In genomic region chr10:62456611-62457101, GRCh38 we compare ENCODE assay signal across 8 cellular contexts.
DNase-seq lines count a peak whose midpoint lies in the region; ATAC-seq and TF ChIP-seq lines count a peak whose summit lies in the region.

No MANE protein-coding gene starts in this region.

- H3K27me3 Mint-ChIP-seq in activated B cell treated with CpG ODN at 0.5 μM for 24 hours = no peaks in the 10 kb centered on the region

- POLR2A ChIA-PET in BJ (lab: Charles Lee) (no interaction called here), activated B cell treated with CpG ODN at 0.5 μM for 24 hours (lab: Charles Lee) (interaction anchor here (0.7 to 1.9 kb wide), 6 partner anchors 9 to 676 kb away, joined by 3 to 10 read pairs (median 4); partner anchors contain the start of gene NRBF2), RWPE1 (lab: Yijun Ruan, JAX; ENCODE audit: low non-redundant PET) (no interaction called here)

- ATAC-seq in GM19351 (IDR thresholded peaks at IDR 0.05; ENCODE audit: unreplicated experiment) = peak; percentile 97
- ATAC-seq in HG03064 (IDR thresholded peaks at IDR 0.05; ENCODE audit: low read depth, unreplicated experiment) = peak; percentile 98
- peak; percentile 93 for ATAC-seq in activated B cell treated with CpG ODN at 0.5 μM for 24 hours (ENCODE audit: low read depth)

- peak overlapping the region; percentile 53 for H3K4me3 Mint-ChIP-seq in activated B cell treated with CpG ODN at 0.5 μM for 24 hours

- CTCF ChIA-PET in BJ (lab: Yijun Ruan, JAX) = interaction anchor here (1.1 to 2.5 kb wide), 2 partner anchors 19 to 137 kb away, joined by 3 to 9 read pairs; no protein-coding TSS in a partner anchor
- CTCF ChIA-PET in activated B cell treated with CpG ODN at 0.5 μM for 24 hours (lab: Charles Lee) = interaction anchor here (0.9 to 1.8 kb wide), 7 partner anchors 19 to 701 kb away, joined by 3 to 10 read pairs (median 4); no protein-coding TSS in a partner anchor
- CTCF ChIA-PET in RWPE1 (lab: Yijun Ruan, JAX) = no interaction called here

- no peaks in the 10 kb centered on the region for H3K9me3 Mint-ChIP-seq in activated B cell treated with CpG ODN at 0.5 μM for 24 hours

- no peak for TF ChIP-seq CTCF in BJ (IDR thresholded peaks at IDR 0.05; ENCODE audit: insufficient read depth, low read depth, low read length)
- no peak for TF ChIP-seq CTCF in activated B cell treated with CpG ODN at 0.5 μM for 24 hours (IDR thresholded peaks at IDR 0.05)
- no peak for TF ChIP-seq CTCF in RWPE1 (conservative IDR thresholded peaks at IDR 0.05; ENCODE audit: low read depth)

- no peak overlapping the region for H3K4me3 ChIP-seq in BJ (ENCODE audit: low read depth, low read length)

- intact Hi-C loops in activated B cell treated with CpG ODN at 0.5 μM for 24 hours (cut with micrococcal nuclease) = loop anchor here (1.0 to 5.0 kb wide), 7 partner anchors 19 to 1172 kb away; partner anchors contain the start of genes EGR2 and NRBF2

- peaks cover 39% of the 10 kb centered on the region for H3K4me1 Mint-ChIP-seq in activated B cell treated with CpG ODN at 0.5 μM for 24 hours

- DNase-seq in BJ (ENCODE audit: low read depth) (peak; percentile 59), activated B cell treated with CpG ODN at 0.5 μM for 24 hours (peak; percentile 22), RWPE1 (ENCODE audit: low spot score) (no peak), foreskin melanocyte (no peak), NCI-H774 (lab: John Stamatoyannopoulos, UW) (no peak), KBM-7 (no peak)

- no peaks in the 10 kb centered on the region for H3K36me3 Mint-ChIP-seq in activated B cell treated with CpG ODN at 0.5 μM for 24 hours (ENCODE audit: low read depth)

- H3K27ac Mint-ChIP-seq in activated B cell treated with CpG ODN at 0.5 μM for 24 hours = peak overlapping the region; percentile 74

- H3K36me3 ChIP-seq in BJ (ENCODE audit: control insufficient read depth, insufficient read depth, low read length) = no peaks in the 10 kb centered on the region

- H3K27ac ChIP-seq in RWPE1 = no peak overlapping the region

- no peaks in the 10 kb centered on the region for H3K27me3 ChIP-seq in BJ (ENCODE audit: control insufficient read depth, insufficient read depth, low read length)

- in situ Hi-C loops in KBM-7 (cut with MboI; ENCODE audit: low pct_unique_long_range_greater_than_20kb, low sequenced_read_pairs) = no loop called here

Comparison
In these comparisons a context has a peak if more than half of its experiments do, and no peak if none do; other contexts are left out.
1. DNase-seq: peak in BJ (single experiment) and activated B cell treated with CpG ODN at 0.5 μM for 24 hours (single experiment); none in RWPE1 (single experiment), foreskin melanocyte (single experiment), NCI-H774 (single experiment) and KBM-7 (single experiment).
2. Peak in every context shown above with its lines, with median percentiles within 50 percentile points of each other: ATAC-seq.